Comparison of ENCODE assay signal across 31 cellular contexts in the genomic region with DNA sequence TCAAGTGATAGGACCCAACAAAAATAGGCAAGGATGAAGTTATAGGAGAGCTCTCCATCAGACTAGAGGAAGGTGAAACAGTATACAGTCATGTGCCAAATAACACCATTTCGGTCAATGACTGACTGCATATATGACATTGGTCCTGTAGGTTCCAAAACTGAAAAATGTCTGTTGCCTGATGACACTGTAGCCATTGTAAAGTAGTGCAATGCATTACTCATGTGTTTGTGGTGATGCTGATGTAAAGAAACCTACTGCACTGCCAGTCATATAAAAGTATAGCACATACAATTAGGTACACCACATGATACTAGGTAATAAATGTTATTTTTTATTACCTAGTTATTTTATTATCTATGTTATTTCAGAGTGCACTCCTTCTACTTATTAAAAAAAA.
"Had no signal": no experiment of that assay in that cellular context is flagged by ENCODE, and none has a peak within 500 bp of the region (broad histone marks: within the 10 kb centered on the region; RNA-seq: fewer than 3 reads in every experiment).

No MANE protein-coding gene starts in this region.

- H3K27me3 ChIP-seq: gastrocnemius medialis, ovary, upper lobe of left lung had no signal

- H3K27ac ChIP-seq: esophagus squamous epithelium, gastrocnemius medialis, ovary, prostate gland, skin epidermis, upper lobe of left lung had no signal

- H3K9me3 ChIP-seq: esophagus squamous epithelium, gastrocnemius medialis, ovary, prostate gland, upper lobe of left lung had no signal

- H3K4me3 Mint-ChIP-seq: activated CD4-positive, alpha-beta memory T cell treated with anti-CD3 and anti-CD28 coated beads for 36 hours; activated CD4-positive, alpha-beta T cell treated with anti-CD3 and anti-CD28 coated beads, Interleukin-2, amount 10 ng/mL, durations not matched to agents 24 days and 14 days; activated naive CD4-positive, alpha-beta T cell treated with anti-CD3 and anti-CD28 coated beads, Interleukin-2, amount 50 U/mL, for 24 hours; activated naive CD8-positive, alpha-beta T cell treated with anti-CD3 and anti-CD28 coated beads, Interleukin-2, amount 50 U/mL, for 24 hours; central memory CD8-positive, alpha-beta T cell; dendritic cell treated with granulocyte-macrophage colony-stimulating factor and Interleukin-4, amounts not matched to agents 40 ng/mL and 50 ng/mL, for 4 days; endodermal cell; mesothelial cell of epicardium; naive B cell; stimulated activated naive CD8-positive, alpha-beta T cell treated with anti-CD3 and anti-CD28 coated beads, Interleukin-15, Interleukin-2, amounts not matched to agents 100 ng/mL and 50 ng/mL, for 24 hours; T-helper 1 cell treated with Interleukin-12 subunit alpha and Interleukin-12 subunit beta and Interleukin-4 antibody, amounts not matched to agents 30 μg/mL and 1 μg/mL, for 36 hours had no signal

- H3K36me3 Mint-ChIP-seq: activated CD4-positive, alpha-beta memory T cell treated with anti-CD3 and anti-CD28 coated beads for 36 hours; activated naive CD4-positive, alpha-beta T cell treated with anti-CD3 and anti-CD28 coated beads, Interleukin-2, amount 50 U/mL, for 24 hours; naive B cell had no signal

- H3K9me3 Mint-ChIP-seq: activated CD4-positive, alpha-beta memory T cell treated with anti-CD3 and anti-CD28 coated beads for 36 hours; activated CD4-positive, alpha-beta T cell treated with anti-CD3 and anti-CD28 coated beads, Interleukin-2, amount 10 ng/mL, durations not matched to agents 24 days and 14 days; activated naive CD4-positive, alpha-beta T cell treated with anti-CD3 and anti-CD28 coated beads, Interleukin-2, amount 50 U/mL, for 24 hours; activated naive CD8-positive, alpha-beta T cell treated with anti-CD3 and anti-CD28 coated beads, Interleukin-2, amount 50 U/mL, for 24 hours; activated T-helper 2 cell treated with anti-CD3 and anti-CD28 coated beads, Interferon-gamma antibody, Interleukin-2, Interleukin-4, amounts not matched to agents 10 μg/mL and 5 μg/mL and 100 μg/mL, durations not matched to agents 14 hours and 24 hours and 36 hours; central memory CD8-positive, alpha-beta T cell; dendritic cell treated with granulocyte-macrophage colony-stimulating factor and Interleukin-4, amounts not matched to agents 40 ng/mL and 50 ng/mL, for 4 days; mesothelial cell of epicardium; naive B cell; stimulated activated naive CD8-positive, alpha-beta T cell treated with anti-CD3 and anti-CD28 coated beads, Interleukin-15, Interleukin-2, amounts not matched to agents 100 ng/mL and 50 ng/mL, for 24 hours; T-helper 1 cell treated with Interleukin-12 subunit alpha and Interleukin-12 subunit beta and Interleukin-4 antibody, amounts not matched to agents 30 μg/mL and 1 μg/mL, for 36 hours had no signal

- H3K36me3 ChIP-seq: esophagus squamous epithelium, gastrocnemius medialis, ovary, prostate gland, upper lobe of left lung had no signal

- H3K4me1 ChIP-seq: esophagus squamous epithelium, gastrocnemius medialis, prostate gland, upper lobe of left lung had no signal

- H3K4me3 ChIP-seq: esophagus squamous epithelium, gastrocnemius medialis, ovary, prostate gland, skin epidermis, upper lobe of left lung had no signal

- H3K27me3 Mint-ChIP-seq: activated naive CD8-positive, alpha-beta T cell treated with anti-CD3 and anti-CD28 coated beads, Interleukin-2, amount 50 U/mL, for 24 hours; dendritic cell treated with granulocyte-macrophage colony-stimulating factor and Interleukin-4, amounts not matched to agents 40 ng/mL and 50 ng/mL, for 4 days had no signal

- DNase-seq: activated CD4-positive, alpha-beta memory T cell treated with anti-CD3 and anti-CD28 coated beads for 36 hours; activated CD4-positive, alpha-beta T cell treated with anti-CD3 and anti-CD28 coated beads, Interleukin-2, amount 10 ng/mL, durations not matched to agents 24 days and 14 days; activated CD4-positive, CD25-positive, alpha-beta regulatory T cell treated with anti-CD3 and anti-CD28 coated beads, Interleukin-2, amount 50 U/mL, for 72 hours; activated naive CD8-positive, alpha-beta T cell treated with anti-CD3 and anti-CD28 coated beads, Interleukin-2, amount 50 U/mL, for 24 hours; activated T-cell treated with anti-CD3 and anti-CD28 coated beads, Interleukin-2, amount 50 U/mL, for 48 hours; amygdala; endodermal cell; esophagus squamous epithelium; gastrocnemius medialis; glutamatergic neuron; hippocampal formation; kidney; left colon; naive B cell; ovary; retina; stimulated activated CD4-positive, alpha-beta T cell treated with anti-CD3 and anti-CD28 coated beads, Interleukin-12 subunit alpha, Interleukin-12 subunit beta, amount 100 ng/mL, for 4 hours; stimulated activated CD4-positive, alpha-beta T cell treated with anti-CD3 and anti-CD28 coated beads, Interleukin-4, amount 100 ng/mL, for 1 hour; substantia nigra; T1000; upper lobe of left lung had no signal

- H3K27ac Mint-ChIP-seq: activated CD4-positive, alpha-beta memory T cell treated with anti-CD3 and anti-CD28 coated beads for 36 hours; activated CD4-positive, alpha-beta T cell treated with anti-CD3 and anti-CD28 coated beads, Interleukin-2, amount 10 ng/mL, durations not matched to agents 24 days and 14 days; activated naive CD4-positive, alpha-beta T cell treated with anti-CD3 and anti-CD28 coated beads, Interleukin-2, amount 50 U/mL, for 24 hours; activated naive CD8-positive, alpha-beta T cell treated with anti-CD3 and anti-CD28 coated beads, Interleukin-2, amount 50 U/mL, for 24 hours; activated T-helper 2 cell treated with anti-CD3 and anti-CD28 coated beads, Interferon-gamma antibody, Interleukin-2, Interleukin-4, amounts not matched to agents 10 μg/mL and 5 μg/mL and 100 μg/mL, durations not matched to agents 14 hours and 24 hours and 36 hours; dendritic cell treated with granulocyte-macrophage colony-stimulating factor and Interleukin-4, amounts not matched to agents 40 ng/mL and 50 ng/mL, for 4 days; endodermal cell; mesothelial cell of epicardium; naive B cell; stimulated activated naive CD8-positive, alpha-beta T cell treated with anti-CD3 and anti-CD28 coated beads, Interleukin-15, Interleukin-2, amounts not matched to agents 100 ng/mL and 50 ng/mL, for 24 hours; T-helper 1 cell treated with Interleukin-12 subunit alpha and Interleukin-12 subunit beta and Interleukin-4 antibody, amounts not matched to agents 30 μg/mL and 1 μg/mL, for 36 hours had no signal

- H3K4me1 Mint-ChIP-seq: activated CD4-positive, alpha-beta T cell treated with anti-CD3 and anti-CD28 coated beads, Interleukin-2, amount 10 ng/mL, durations not matched to agents 24 days and 14 days; activated naive CD4-positive, alpha-beta T cell treated with anti-CD3 and anti-CD28 coated beads, Interleukin-2, amount 50 U/mL, for 24 hours; activated naive CD8-positive, alpha-beta T cell treated with anti-CD3 and anti-CD28 coated beads, Interleukin-2, amount 50 U/mL, for 24 hours; central memory CD8-positive, alpha-beta T cell; naive B cell had no signal

- ATAC-seq: activated naive CD8-positive, alpha-beta T cell treated with anti-CD3 and anti-CD28 coated beads, Interleukin-2, amount 50 U/mL, for 24 hours; gastrocnemius medialis; left colon; sciatic nerve had no signal

- FAIRE-seq: kidney had no signal
